Comparison of ENCODE assay signal across 8 cellular contexts in genomic region chr6:96898241-96898851, GRCh38.
DNase-seq lines count a peak whose midpoint lies in the region; ATAC-seq and TF ChIP-seq lines count a peak whose summit lies in the region.

No MANE protein-coding gene starts in this region.

- H3K9me3 ChIP-seq in OCI-LY3 (ENCODE audit: insufficient read depth, low read length): no peaks in the 10 kb centered on the region
- H3K9me3 ChIP-seq in mucosa of stomach (ENCODE audit: control insufficient read depth, low read length): no peaks in the 10 kb centered on the region

- peak; percentile 43 for DNase-seq in NCI-H345 treated with DMSO at 0.1 percent for 48 hours (lab: John Stamatoyannopoulos, UW; ENCODE audit: unreplicated experiment)
- DNase-seq in NCI-H345 (lab: John Stamatoyannopoulos, UW): no peak
- DNase-seq in coronary artery (ENCODE audit: low spot score): no peak
- DNase-seq in stimulated activated CD4-positive, alpha-beta T cell treated with anti-CD3 and anti-CD28 coated beads, Interleukin-4, amount 100 ng/mL, for 24 hours: no peak

- peaks cover 14% of the 10 kb centered on the region for H3K36me3 ChIP-seq in OCI-LY3 (replicated peaks; ENCODE audit: low read depth, low read length)
- H3K36me3 ChIP-seq in mucosa of stomach (ENCODE audit: control insufficient read depth, insufficient read depth, low read length): no peaks in the 10 kb centered on the region

- no peaks in the 10 kb centered on the region for H4K20me1 ChIP-seq in OCI-LY3 (ENCODE audit: insufficient read depth, low read length)

- H3K79me2 ChIP-seq in OCI-LY3 (ENCODE audit: low read length): peaks cover 35% of the 10 kb centered on the region

- H3K4me1 ChIP-seq in OCI-LY3 (ENCODE audit: low read length) (peaks cover 16% of the 10 kb centered on the region), mucosa of stomach (ENCODE audit: control insufficient read depth, insufficient read depth, low read length) (peaks cover 6% of the 10 kb centered on the region)

- peak overlapping the region; percentile 40; the same call in 1 of the 2 replicates for H3K27ac ChIP-seq in OCI-LY3 (ENCODE audit: low read length)
- peak overlapping the region; percentile 90 to 95 for H3K27ac ChIP-seq in coronary artery

- ATAC-seq in GM18502 (IDR thresholded peaks at IDR 0.05; ENCODE audit: poor library complexity, unreplicated experiment) (no peak), GM19328 (IDR thresholded peaks at IDR 0.05; ENCODE audit: unreplicated experiment) (no peak)

- H3K4me2 ChIP-seq in OCI-LY3 (ENCODE audit: low read length): peak overlapping the region; percentile 74

- H3K27me3 ChIP-seq in OCI-LY3 (ENCODE audit: low read depth, low read length) (no peaks in the 10 kb centered on the region), mucosa of stomach (ENCODE audit: control insufficient read depth, insufficient read depth, low read length) (no peaks in the 10 kb centered on the region)

- peak overlapping the region; percentile 74 for H3K9ac ChIP-seq in OCI-LY3 (ENCODE audit: low read length)
- peak overlapping the region; percentile 70 for H3K9ac ChIP-seq in mucosa of stomach (ENCODE audit: low read length)

- TF ChIP-seq CTCF in OCI-LY3 (IDR thresholded peaks at IDR 0.05; ENCODE audit: low read depth, low read length): no peak
- TF ChIP-seq CTCF in coronary artery (IDR thresholded peaks at IDR 0.05): no peak

- H3K4me3 ChIP-seq in OCI-LY3 (ENCODE audit: low read length): peak overlapping the region; percentile 93
- peak overlapping the region; percentile 95 for H3K4me3 ChIP-seq in coronary artery
- H3K4me3 ChIP-seq in mucosa of stomach (ENCODE audit: low read length): peak overlapping the region; percentile 74

- H2AFZ ChIP-seq in OCI-LY3 (ENCODE audit: low read depth, low read length): peak overlapping the region; percentile 85
